9 cellular contexts compared by ENCODE assay signal in the genomic region with DNA sequence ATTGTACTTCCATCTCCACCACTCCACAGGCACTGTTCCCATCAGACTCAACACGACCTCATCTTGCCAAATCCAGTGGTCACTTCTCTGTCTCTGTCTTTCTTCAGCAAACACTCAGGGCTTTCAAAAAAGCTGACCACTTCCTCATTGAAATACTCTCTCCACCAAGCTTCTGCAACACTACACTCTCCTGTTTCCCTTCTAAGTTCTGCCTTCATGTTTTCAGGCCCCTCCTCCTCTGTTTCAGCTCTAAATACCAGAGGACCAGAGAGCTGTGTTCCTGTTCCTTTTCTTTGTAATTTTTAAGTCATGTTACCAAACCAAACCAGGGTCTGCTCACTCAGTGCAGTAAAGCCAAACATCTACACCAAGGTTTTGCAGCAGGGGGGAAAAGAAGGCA. TPM values are rescaled to one million over a fixed set of nuclear protein-coding genes. Genes with fewer than 3 reads are reported as not detected.
A peak's percentile ranks its signal among the peaks of the same experiment; 100 is the strongest.
DNase-seq lines count a peak whose midpoint lies in the region; ATAC-seq and TF ChIP-seq lines count a peak whose summit lies in the region.
"Had no signal": no experiment of that assay in that cellular context is flagged by ENCODE, and none has a peak within 500 bp of the region (broad histone marks: within the 10 kb centered on the region; RNA-seq: fewer than 3 reads in every experiment).

No MANE protein-coding gene starts in this region.

- no peaks in the 10 kb centered on the region for H3K36me3 ChIP-seq in lung (ENCODE audit: control insufficient read depth in 2 of 2, insufficient read depth in 2 of 2, low read length in 2 of 2)

- ATAC-seq in HG02943 (IDR thresholded peaks at IDR 0.05; ENCODE audit: low read depth, unreplicated experiment) (peak; percentile 84), lung (ENCODE audit: insufficient read depth, low FRiP score) (peak; percentile 77), HG02623 (IDR thresholded peaks at IDR 0.05; ENCODE audit: unreplicated experiment) (no peak), HG03135 (IDR thresholded peaks at IDR 0.05; ENCODE audit: unreplicated experiment) (no peak)

- no peaks in the 10 kb centered on the region for H3K27me3 ChIP-seq in lung (ENCODE audit: control insufficient read depth, insufficient read depth)

- H3K4me1 ChIP-seq in lung (ENCODE audit: control insufficient read depth in 2 of 2, insufficient read depth in 2 of 2, low read length in 2 of 2): no peaks in the 10 kb centered on the region

- no peaks in the 10 kb centered on the region for H3K9me3 ChIP-seq in lung (ENCODE audit: control insufficient read depth in 2 of 2, insufficient read depth in 1 of 2, low read length in 1 of 2)

- no peak overlapping the region for H3K4me3 ChIP-seq in lung

- H3K27ac ChIP-seq in C4-2B (peak overlapping the region; percentile 10; the same call in 1 of the 2 replicates), VCaP (peak overlapping the region; percentile 75), lung (ENCODE audit: low read depth in 1 of 2, low read length in 1 of 2) (peak overlapping the region in 1 of 2 donors; percentile 32)

- TF ChIP-seq CTCF in C4-2B (conservative IDR thresholded peaks at IDR 0.05) (no peak), VCaP (conservative IDR thresholded peaks at IDR 0.05) (no peak), lung (IDR thresholded peaks at IDR 0.05; ENCODE audit: control extremely low read depth, extremely low read depth) (no peak)

- 4 to 5% methylated on average over 1 of the region's 1 CpG for WGBS in lung, 2 donors

- DNase-seq in lung (ENCODE audit: low spot score): peak; percentile 35
- DNase-seq in 8988T: no peak
- DNase-seq in activated CD4-positive, alpha-beta T cell treated with anti-CD3 and anti-CD28 coated beads for 1 hour: no peak
- DNase-seq: CD4-positive, alpha-beta T cell had no signal

RNA-seq across cellular contexts. Expression of gene ACP3, which starts 33.8 kb away (rescaled TPM):
- total RNA-seq in lung: 10 to 100 TPM; 19.9 to 66.4 TPM
- polyA plus RNA-seq in lung: 1 to 10 TPM; 3.5 to 9.0 TPM
- total RNA-seq: CD4-positive, alpha-beta T cell had no signal

Comparison
In these comparisons a context has a peak if more than half of its experiments do, and no peak if none do; other contexts are left out.
1. ATAC-seq: peak in HG02943 (single experiment) and lung (single experiment); none in HG02623 (single experiment) and HG03135 (single experiment).